Comparison of ENCODE assay signal across 1 cellular context in the genomic region with DNA sequence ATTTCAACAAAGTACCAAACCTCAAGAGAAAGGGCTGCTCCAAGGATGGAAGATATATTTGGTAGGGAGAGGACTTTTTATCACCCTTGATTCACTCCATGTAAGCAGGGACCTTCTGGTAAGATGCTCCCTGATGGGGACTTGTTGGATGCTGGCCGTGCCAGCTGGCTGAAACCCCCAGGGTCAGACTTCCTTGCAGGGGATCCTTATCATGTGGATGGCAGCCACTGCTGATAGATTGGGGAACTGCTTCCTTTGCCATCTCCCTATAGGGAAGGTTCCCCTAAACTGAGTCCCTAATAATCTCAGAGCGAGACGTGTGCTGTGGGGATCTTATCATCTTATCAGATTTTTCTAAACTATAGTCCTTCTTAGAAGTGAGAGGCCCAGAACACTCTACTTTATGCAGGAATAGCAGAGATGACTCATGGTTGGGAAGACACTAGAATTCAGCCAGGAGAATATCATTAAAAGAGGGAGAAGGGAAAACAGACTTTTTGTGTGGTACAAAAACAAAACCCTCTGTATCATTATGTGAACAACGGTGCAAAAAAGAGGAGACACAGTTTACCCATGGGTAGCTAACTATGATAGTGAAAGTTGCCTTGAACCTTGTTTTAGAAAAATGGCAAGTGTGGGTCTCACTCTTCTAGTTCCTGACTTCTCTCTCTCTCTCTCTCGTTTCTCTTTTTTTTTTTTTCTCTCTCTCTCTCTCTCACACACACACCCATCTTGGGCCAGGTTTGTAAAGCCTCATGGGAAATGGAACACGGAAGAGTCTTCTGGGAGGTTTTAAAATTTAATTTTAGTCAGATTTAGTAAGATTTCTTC.
TF ChIP-seq lines count a peak whose summit lies in the region.

No MANE protein-coding gene starts in this region.

TF ChIP-seq in SK-N-SH treated with all-trans-retinoic acid at 6 μM for 48 hours, 23 proteins besides CTCF, POLR2A, EP300 and RAD21 (continued from another document):
- TF ChIP-seq BACH2 (CRISPR knock-in tag; IDR thresholded peaks at IDR 0.05; ENCODE audit: borderline replicate concordance) (no peak), ZFP30 (CRISPR knock-in tag; IDR thresholded peaks at IDR 0.05) (no peak)
- TF ChIP-seq, protein P1, sequence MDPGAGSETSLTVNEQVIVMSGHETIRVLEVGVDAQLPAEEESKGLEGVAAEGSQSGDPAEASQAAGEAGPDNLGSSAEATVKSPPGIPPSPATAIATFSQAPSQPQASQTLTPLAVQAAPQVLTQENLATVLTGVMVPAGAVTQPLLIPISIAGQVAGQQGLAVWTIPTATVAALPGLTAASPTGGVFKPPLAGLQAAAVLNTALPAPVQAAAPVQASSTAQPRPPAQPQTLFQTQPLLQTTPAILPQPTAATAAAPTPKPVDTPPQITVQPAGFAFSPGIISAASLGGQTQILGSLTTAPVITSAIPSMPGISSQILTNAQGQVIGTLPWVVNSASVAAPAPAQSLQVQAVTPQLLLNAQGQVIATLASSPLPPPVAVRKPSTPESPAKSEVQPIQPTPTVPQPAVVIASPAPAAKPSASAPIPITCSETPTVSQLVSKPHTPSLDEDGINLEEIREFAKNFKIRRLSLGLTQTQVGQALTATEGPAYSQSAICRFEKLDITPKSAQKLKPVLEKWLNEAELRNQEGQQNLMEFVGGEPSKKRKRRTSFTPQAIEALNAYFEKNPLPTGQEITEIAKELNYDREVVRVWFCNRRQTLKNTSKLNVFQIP (CRISPR knock-in tag; IDR thresholded peaks at IDR 0.05; ENCODE audit: borderline replicate concordance, low read depth): no peak
TF ChIP-seq in SK-N-SH treated with all-trans-retinoic acid at 6 μM for 48 hours: peak in this region for 0.
